ENCODE assay signal across 1 cellular context in the genomic region with DNA sequence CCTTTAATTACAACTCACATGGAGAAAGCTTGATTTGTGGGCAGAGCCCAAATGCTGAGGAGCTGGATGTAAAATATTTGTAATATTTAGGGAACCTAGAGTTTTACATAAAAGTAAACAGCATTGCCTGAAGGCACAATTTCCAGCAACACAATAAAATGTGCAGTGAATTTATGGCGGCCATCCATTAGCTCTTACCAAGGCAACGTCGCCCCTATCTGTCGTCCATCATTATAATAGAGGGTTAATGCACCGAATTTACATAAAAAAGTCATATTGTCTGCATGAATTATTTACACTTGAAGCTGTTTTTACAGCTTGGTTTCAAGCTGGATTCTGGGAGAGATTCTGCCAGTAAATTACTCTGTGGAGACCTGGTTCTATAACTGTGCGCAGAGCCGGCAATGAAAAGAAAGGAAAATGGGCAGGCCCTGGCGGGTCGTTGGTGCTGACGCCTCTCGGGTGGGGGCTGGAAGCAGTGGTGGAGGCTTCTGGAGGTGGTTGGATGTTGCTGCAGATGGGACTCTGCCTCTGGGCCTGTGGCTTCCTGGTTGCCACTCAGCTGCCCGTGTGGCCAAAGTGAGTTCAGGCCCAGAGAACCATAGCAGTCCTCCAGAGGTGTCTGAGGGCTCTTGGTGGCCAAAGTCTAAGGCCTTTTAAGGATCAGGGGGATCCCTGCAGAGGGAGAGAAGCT.
TF ChIP-seq lines count a peak whose summit lies in the region.

No MANE protein-coding gene starts in this region.

TF ChIP-seq in HEK293, 187 proteins besides CTCF, POLR2A, EP300 and RAD21:
- TF ChIP-seq ZNF707 (tag by site-specific recombination; IDR thresholded peaks at IDR 0.05) (no peak), TCF7L2 (IDR thresholded peaks at IDR 0.05; ENCODE audit: borderline replicate concordance, low read depth, low read length) (0 out of 2 replicates have a peak, but pooled peaks have one; percentile 29), ZNF341 (tag by site-specific recombination; IDR thresholded peaks at IDR 0.05; ENCODE audit: low read depth) (peak; percentile 44), TRIM28 (IDR thresholded peaks at IDR 0.05; ENCODE audit: borderline replicate concordance, low read length) (peak; percentile 46), SETDB1 (IDR thresholded peaks at IDR 0.05; ENCODE audit: insufficient read length, low read length) (no peak), ZFP41 (tag by site-specific recombination; IDR thresholded peaks at IDR 0.05; ENCODE audit: borderline replicate concordance) (no peak), ZBTB8A (tag by site-specific recombination; IDR thresholded peaks at IDR 0.05) (peak; percentile 37; the same call in 1 of the 2 replicates), HOXA7 (CRISPR knock-in tag; IDR thresholded peaks at IDR 0.05; ENCODE audit: borderline replicate concordance) (no peak), PRDM6 (tag by site-specific recombination; IDR thresholded peaks at IDR 0.05) (peak; percentile 84), KLF9 (tag by site-specific recombination; IDR thresholded peaks at IDR 0.05; ENCODE audit: low read depth) (no peak), SP7 (tag by site-specific recombination; IDR thresholded peaks at IDR 0.05) (peak; percentile 70)
TF ChIP-seq in HEK293: peak in this region for 6.
